ENCODE assay signal across 8 cellular contexts in genomic region chr13:60164490-60164889, GRCh38. TPM values are rescaled to one million over a fixed set of nuclear protein-coding genes. Genes with fewer than 3 reads are reported as not detected.
DNase-seq lines count a peak whose midpoint lies in the region; ATAC-seq, FAIRE-seq and TF ChIP-seq lines count a peak whose summit lies in the region.

No MANE protein-coding gene starts in this region.

- ATAC-seq in stimulated activated naive CD8-positive, alpha-beta T cell treated with anti-CD3 and anti-CD28 coated beads, Interleukin-15, amount 100 ng/mL, for 72 hours, result no peak
- ATAC-seq in GM21717 (IDR thresholded peaks at IDR 0.05; ENCODE audit: unreplicated experiment), result no peak

- H3K9ac ChIP-seq in keratinocyte (ENCODE audit: control insufficient read depth, extremely low read depth, insufficient read depth, low read length), result peak overlapping the region; percentile 93

- H4K20me1 ChIP-seq in keratinocyte (ENCODE audit: control insufficient read depth, extremely low read depth, insufficient read depth, low read length), result no peaks in the 10 kb centered on the region

- H3K4me1 Mint-ChIP-seq in T-helper 2 cell treated with Interferon-gamma antibody and Interleukin-4, amounts not matched to agents 5 μg/mL and 100 μg/mL, for 36 hours (ENCODE audit: low read depth), result peaks cover 29% of the 10 kb centered on the region
- H3K4me1 Mint-ChIP-seq in stimulated activated naive CD8-positive, alpha-beta T cell treated with anti-CD3 and anti-CD28 coated beads, Interleukin-15, amount 100 ng/mL, for 72 hours, result peaks cover 41% of the 10 kb centered on the region

- peaks cover 15% of the 10 kb centered on the region for H3K36me3 Mint-ChIP-seq in T-helper 2 cell treated with Interferon-gamma antibody and Interleukin-4, amounts not matched to agents 5 μg/mL and 100 μg/mL, for 36 hours (ENCODE audit: low read depth)

- H3K27ac ChIP-seq in angular gyrus (ENCODE audit: low read depth, low read length) (peak overlapping the region; percentile 94), keratinocyte (ENCODE audit: control insufficient read depth, insufficient read depth, low read length) (peak overlapping the region; percentile 90)

- no peaks in the 10 kb centered on the region for H3K36me3 ChIP-seq in keratinocyte (ENCODE audit: control insufficient read depth in 2 of 2, extremely low read depth in 1 of 2, insufficient read depth in 2 of 2, low read length in 2 of 2)

- H3K4me3 ChIP-seq in keratinocyte (ENCODE audit: control insufficient read depth in 2 of 3, extremely low read depth in 1 of 3, insufficient read depth in 2 of 3, low read depth in 1 of 3, low read length in 3 of 3), result peak overlapping the region; percentile 88 to 97 (median 93)

- DNase-seq in T-helper 2 cell treated with Interferon-gamma antibody and Interleukin-4, amounts not matched to agents 5 μg/mL and 100 μg/mL, for 36 hours (ENCODE audit: low spot score), result no peak
- DNase-seq in T-helper 2 cell (no peak), keratinocyte (ENCODE audit: low read depth, low spot score) (no peak), mesenteric fat pad (ENCODE audit: low spot score) (no peak), AG08396 (ENCODE audit: low spot score) (no peak)
- no peak for DNase-seq in stimulated activated naive CD8-positive, alpha-beta T cell treated with anti-CD3 and anti-CD28 coated beads, Interleukin-15, amount 100 ng/mL, for 72 hours

- dilution Hi-C loops in keratinocyte (cut with MboI; ENCODE audit: extremely low pct_ligation_motif_present, low sequenced_read_pairs), result no loop called here

- H3K4me2 ChIP-seq in keratinocyte (ENCODE audit: control insufficient read depth, extremely low read depth, insufficient read depth, low read depth, low read length), result peak overlapping the region; percentile 99

- no peaks in the 10 kb centered on the region for H3K9me3 ChIP-seq in keratinocyte (ENCODE audit: control insufficient read depth, low read depth, low read length)

- peak overlapping the region; percentile 94 for H2AFZ ChIP-seq in keratinocyte (ENCODE audit: control insufficient read depth, low read length)

- H3K9me1 ChIP-seq in keratinocyte (ENCODE audit: control insufficient read depth, extremely low read depth, insufficient read depth, low read length), result no peaks in the 10 kb centered on the region

- H3K4me1 ChIP-seq in keratinocyte (ENCODE audit: control insufficient read depth, extremely low read depth, insufficient read depth, low read length), result peaks cover 22% of the 10 kb centered on the region

- no peaks in the 10 kb centered on the region for H3K27me3 Mint-ChIP-seq in T-helper 2 cell treated with Interferon-gamma antibody and Interleukin-4, amounts not matched to agents 5 μg/mL and 100 μg/mL, for 36 hours (ENCODE audit: low read depth)
- no peaks in the 10 kb centered on the region for H3K27me3 Mint-ChIP-seq in stimulated activated naive CD8-positive, alpha-beta T cell treated with anti-CD3 and anti-CD28 coated beads, Interleukin-15, amount 100 ng/mL, for 72 hours

- H3K27me3 ChIP-seq in keratinocyte (ENCODE audit: control insufficient read depth, extremely low read depth, insufficient read depth, low read length), result no peaks in the 10 kb centered on the region

- no peak for TF ChIP-seq CTCF in keratinocyte (optimal IDR thresholded peaks at IDR 0.05 in 1 of 3, IDR thresholded peaks at IDR 0.05 in 1 of 3, conservative IDR thresholded peaks at IDR 0.05 in 1 of 3; ENCODE audit: extremely low read depth in 1 of 3, insufficient read depth in 2 of 3, low read length in 3 of 3)

- H3K27ac Mint-ChIP-seq in T-helper 2 cell treated with Interferon-gamma antibody and Interleukin-4, amounts not matched to agents 5 μg/mL and 100 μg/mL, for 36 hours, result peak overlapping the region; percentile 92
- peak overlapping the region; percentile 99 for H3K27ac Mint-ChIP-seq in stimulated activated naive CD8-positive, alpha-beta T cell treated with anti-CD3 and anti-CD28 coated beads, Interleukin-15, amount 100 ng/mL, for 72 hours

- no peaks in the 10 kb centered on the region for H3K9me3 Mint-ChIP-seq in T-helper 2 cell treated with Interferon-gamma antibody and Interleukin-4, amounts not matched to agents 5 μg/mL and 100 μg/mL, for 36 hours
- H3K9me3 Mint-ChIP-seq in stimulated activated naive CD8-positive, alpha-beta T cell treated with anti-CD3 and anti-CD28 coated beads, Interleukin-15, amount 100 ng/mL, for 72 hours, result peaks cover 10 to 12% of the 10 kb centered on the region in 2 donors

- peak; percentile 60 for FAIRE-seq in keratinocyte (lab: Jason Lieb, UNC)

- peaks cover 38% of the 10 kb centered on the region for H3K79me2 ChIP-seq in keratinocyte (ENCODE audit: control insufficient read depth, insufficient read depth, low read length)

- H3K4me3 Mint-ChIP-seq in T-helper 2 cell treated with Interferon-gamma antibody and Interleukin-4, amounts not matched to agents 5 μg/mL and 100 μg/mL, for 36 hours, result peak overlapping the region; percentile 92
- peak overlapping the region; percentile 96 to 98 for H3K4me3 Mint-ChIP-seq in stimulated activated naive CD8-positive, alpha-beta T cell treated with anti-CD3 and anti-CD28 coated beads, Interleukin-15, amount 100 ng/mL, for 72 hours

RNA-seq across cellular contexts. Expression of gene DIAPH3, which starts 0.8 kb away (rescaled TPM):
- polyA plus RNA-seq in keratinocyte, result 2.2 to 9.0 TPM (median 7.9 TPM) in 3 replicates
- polyA plus RNA-seq in keratinocyte (2011; ENCODE audit: low read depth), result 16.1 TPM
- polyA plus RNA-seq in keratinocyte (2011; cell fraction: cytosol; rRNA removed), result 3.3 and 5.5 TPM in 2 replicates
- 3.9 and 4.4 TPM in 2 replicates for polyA plus RNA-seq in keratinocyte (2011; cell fraction: nucleus; rRNA removed)
- 5.8 and 8.8 TPM in 2 replicates for polyA plus RNA-seq in keratinocyte (2012; ENCODE audit: low replicate concordance)
- polyA minus RNA-seq in keratinocyte, result 4.5 to 19.4 TPM (median 7.7 TPM) in 3 replicates
- 7.7 TPM for polyA minus RNA-seq in keratinocyte (2011; cell fraction: cytosol; rRNA and poly(A)+ RNA removed)
- polyA minus RNA-seq in keratinocyte (2011; cell fraction: nucleus; rRNA and poly(A)+ RNA removed), result 6.6 and 9.4 TPM in 2 replicates
- total RNA-seq in mesenteric fat pad, result 0.26 TPM
